In genomic region chr3:127097009-127097350, GRCh38 we compare ENCODE assay signal across 20 cellular contexts.
DNase-seq lines count a peak whose midpoint lies in the region; ATAC-seq and TF ChIP-seq lines count a peak whose summit lies in the region.
"Had no signal": no experiment of that assay in that cellular context is flagged by ENCODE, and none has a peak within 500 bp of the region (broad histone marks: within the 10 kb centered on the region; RNA-seq: fewer than 3 reads in every experiment).

No MANE protein-coding gene starts in this region.

- no peaks in the 10 kb centered on the region for H3K4me1 ChIP-seq in RWPE2 (ENCODE audit: insufficient read depth, poor library complexity, severe bottlenecking)
- no peaks in the 10 kb centered on the region for H3K4me1 ChIP-seq in right lobe of liver

- WGBS in right lobe of liver (ENCODE audit: insufficient coverage, low coverage, low lambda C conversion rate, missing lambda C conversion rate): 33% methylated on average over 1 of the region's 4 CpGs

- TF ChIP-seq CTCF in RWPE2 (IDR thresholded peaks at IDR 0.05; ENCODE audit: poor library complexity, severe bottlenecking) (no peak), right lobe of liver (IDR thresholded peaks at IDR 0.05) (no peak)

- ATAC-seq in RWPE2 (ENCODE audit: low read depth): no peak
- ATAC-seq in right lobe of liver: no peak
- ATAC-seq: GM23338, HCT116, K562 had no signal

- H3K36me3 ChIP-seq in RWPE2 (ENCODE audit: low read depth) (no peaks in the 10 kb centered on the region), right lobe of liver (no peaks in the 10 kb centered on the region)

- H3K9me3 ChIP-seq in RWPE2 (ENCODE audit: severe bottlenecking) (no peaks in the 10 kb centered on the region), right lobe of liver (no peaks in the 10 kb centered on the region)

- H3K27me3 ChIP-seq in RWPE2 (ENCODE audit: insufficient read depth, poor library complexity, severe bottlenecking) (no peaks in the 10 kb centered on the region), right lobe of liver (no peaks in the 10 kb centered on the region)

- intact Hi-C loops in right lobe of liver (cut with DNase I): no loop called here

- H3K27ac ChIP-seq in RWPE2 (ENCODE audit: poor library complexity, severe bottlenecking) (no peak overlapping the region), right lobe of liver (no peak overlapping the region)

- peak; percentile 26 for DNase-seq in DMS79 treated with DMSO at 0.1 percent for 48 hours (lab: John Stamatoyannopoulos, UW)
- no peak for DNase-seq in DMS79 (lab: John Stamatoyannopoulos, UW)
- peak; percentile 19 for DNase-seq in RWPE2 (ENCODE audit: low spot score)
- peak; percentile 57 for DNase-seq in left kidney (ENCODE audit: low read depth, low spot score)
- peak; percentile 64 for DNase-seq in retina
- DNase-seq in right lobe of liver: no peak
- no peak for DNase-seq in activated effector memory CD4-positive, alpha-beta T cell treated with Interleukin-2 at 50 U/mL for 16 hours
- DNase-seq in dedifferentiated amniotic fluid mesenchymal stem cell (ENCODE audit: extremely low spot score): no peak
- DNase-seq: 8988T, COR-L47, DMS153, NCI-H1092 treated with DMSO at 0.1 percent for 48 hours, NCI-H146, NCI-H2029 treated with DMSO at 0.1 percent for 48 hours, NCI-H2171, NCI-H748 treated with DMSO at 0.1 percent for 48 hours, SHP77 treated with DMSO at 0.1 percent for 48 hours had no signal

- no peak for TF ChIP-seq POLR2A in right lobe of liver (IDR thresholded peaks at IDR 0.05)

- H3K4me3 ChIP-seq in RWPE2 (ENCODE audit: severe bottlenecking) (no peak overlapping the region), right lobe of liver (no peak overlapping the region)
- H3K4me3 ChIP-seq: GM23338, K562 had no signal

Comparison
In these comparisons a context has a peak if more than half of its experiments do, and no peak if none do; other contexts are left out.
1. DNase-seq: peak in DMS79 treated with DMSO at 0.1 percent for 48 hours (single experiment), RWPE2 (single experiment), left kidney (single experiment) and retina (single experiment); none in DMS79 (single experiment), right lobe of liver (0 of 3), activated effector memory CD4-positive, alpha-beta T cell treated with Interleukin-2 at 50 U/mL for 16 hours (single experiment) and dedifferentiated amniotic fluid mesenchymal stem cell (single experiment).